In genomic region chr13:113937073-113937472, GRCh38 we compare ENCODE assay signal across 18 cellular contexts. TPM values are rescaled to one million over a fixed set of nuclear protein-coding genes. Genes with fewer than 3 reads are reported as not detected.
A peak's percentile ranks its signal among the peaks of the same experiment; 100 is the strongest.
DNase-seq lines count a peak whose midpoint lies in the region; ATAC-seq and TF ChIP-seq lines count a peak whose summit lies in the region.
"Had no signal": no experiment of that assay in that cellular context is flagged by ENCODE, and none has a peak within 500 bp of the region (broad histone marks: within the 10 kb centered on the region; RNA-seq: fewer than 3 reads in every experiment).

No MANE protein-coding gene starts in this region.

- no peak for TF ChIP-seq EP300 in sigmoid colon (IDR thresholded peaks at IDR 0.05)

- H3K4me3 Mint-ChIP-seq in brain, result peak overlapping the region in 1 of 5 experiments; percentile 26
- H3K4me3 Mint-ChIP-seq: CD8-positive, alpha-beta T cell had no signal

- H3K27me3 ChIP-seq in BLaER1 treated with 17β-estradiol and CSF1 and Interleukin-3, amounts not matched to agents 10 nM and 100 nM, result peaks cover 0 to 18% (median 5%) of the 10 kb centered on the region in 11 experiments; a peak in 7 of 22 replicates
- peaks cover 0 to 28% of the 10 kb centered on the region in 2 donors for H3K27me3 ChIP-seq in left lung
- peaks cover 0 to 25% (median 24%) of the 10 kb centered on the region in 3 donors for H3K27me3 ChIP-seq in sigmoid colon

- H4K20me1 ChIP-seq in BLaER1 treated with 17β-estradiol and CSF1 and Interleukin-3, amounts not matched to agents 10 nM and 100 nM, result peaks cover 0 to 13% (median 0%) of the 10 kb centered on the region in 11 experiments; a peak in 4 of 22 replicates

- H3K4me1 ChIP-seq in BLaER1 treated with 17β-estradiol and CSF1 and Interleukin-3, amounts not matched to agents 10 nM and 100 nM, result peaks cover 0 to 29% (median 12%) of the 10 kb centered on the region in 10 experiments; a peak in 14 of 20 replicates
- peaks cover 0 to 7% of the 10 kb centered on the region in 2 donors for H3K4me1 ChIP-seq in left lung
- peaks cover 0 to 9% (median 4%) of the 10 kb centered on the region in 4 donors for H3K4me1 ChIP-seq in sigmoid colon

- intact Hi-C loops in left lung (cut with DNase I), result loop anchor here in 1 of 2 donors (10.0 kb wide), 1 partner anchor 132 kb away; no protein-coding TSS in a partner anchor
- intact Hi-C loops in sigmoid colon (cut with DNase I), result no loop called here

- H3K9me3 ChIP-seq in BLaER1 treated with 17β-estradiol and CSF1 and Interleukin-3, amounts not matched to agents 10 nM and 100 nM (replicated peaks in 1 of 11), result no peaks in the 10 kb centered on the region
- H3K9me3 ChIP-seq in left lung (no peaks in the 10 kb centered on the region), sigmoid colon (no peaks in the 10 kb centered on the region)

- no peak for TF ChIP-seq CTCF in brain (conservative IDR thresholded peaks at IDR 0.05)
- no peak for TF ChIP-seq CTCF in left lung (IDR thresholded peaks at IDR 0.05)
- TF ChIP-seq CTCF in sigmoid colon (IDR thresholded peaks at IDR 0.05), result no peak

- TF ChIP-seq POLR2A in sigmoid colon (IDR thresholded peaks at IDR 0.05), result no peak

- 16 to 72% methylated on average over 12 of the region's 12 CpGs for WGBS in sigmoid colon, 2 donors

- peak overlapping the region in 6 of 11 experiments; percentile 16 to 61 (median 36); a peak in 8 of 22 replicates for H3K4me2 ChIP-seq in BLaER1 treated with 17β-estradiol and CSF1 and Interleukin-3, amounts not matched to agents 10 nM and 100 nM

- H3K4me3 ChIP-seq in BLaER1 treated with 17β-estradiol and CSF1 and Interleukin-3, amounts not matched to agents 10 nM and 100 nM, result no peak overlapping the region
- H3K4me3 ChIP-seq in left lung (no peak overlapping the region), sigmoid colon (no peak overlapping the region)

- no peaks in the 10 kb centered on the region for H3K36me3 ChIP-seq in BLaER1 treated with 17β-estradiol and CSF1 and Interleukin-3, amounts not matched to agents 10 nM and 100 nM
- H3K36me3 ChIP-seq in left lung (no peaks in the 10 kb centered on the region), sigmoid colon (no peaks in the 10 kb centered on the region)

- no peak for ATAC-seq in left lung
- ATAC-seq in activated naive CD4-positive, alpha-beta T cell treated with anti-CD3 and anti-CD28 coated beads, Interleukin-2, amount 50 U/mL, for 72 hours, result no peak
- no peak for ATAC-seq in activated CD4-positive, CD25-positive, alpha-beta regulatory T cell treated with anti-CD3 and anti-CD28 coated beads, Interleukin-2, amount 50 U/mL, for 24 hours
- ATAC-seq in GM18873 (IDR thresholded peaks at IDR 0.05; ENCODE audit: low FRiP score, unreplicated experiment), result no peak
- ATAC-seq: CD8-positive, alpha-beta T cell had no signal

- H3K27ac ChIP-seq in BLaER1 treated with 17β-estradiol and CSF1 and Interleukin-3, amounts not matched to agents 10 nM and 100 nM, result no peak overlapping the region
- H3K27ac ChIP-seq in left lung, result no peak overlapping the region
- no peak overlapping the region for H3K27ac ChIP-seq in sigmoid colon

- peak overlapping the region in 4 of 5 experiments; percentile 33 to 94 (median 60) for H3K27ac Mint-ChIP-seq in brain
- H3K27ac Mint-ChIP-seq in activated naive CD4-positive, alpha-beta T cell treated with anti-CD3 and anti-CD28 coated beads, Interleukin-2, amount 50 U/mL, for 72 hours, result peak overlapping the region in 1 of 2 donors; percentile 5
- H3K27ac Mint-ChIP-seq: CD8-positive, alpha-beta T cell had no signal

- peaks cover 56% of the 10 kb centered on the region for H3K4me1 Mint-ChIP-seq in brain

- peaks cover 0 to 3% (median 0%) of the 10 kb centered on the region in 5 experiments for H3K9me3 Mint-ChIP-seq in brain
- no peaks in the 10 kb centered on the region for H3K9me3 Mint-ChIP-seq in activated naive CD4-positive, alpha-beta T cell treated with anti-CD3 and anti-CD28 coated beads, Interleukin-2, amount 50 U/mL, for 72 hours
- H3K9me3 Mint-ChIP-seq: CD8-positive, alpha-beta T cell had no signal

- DNase-seq in left lung (peak; percentile 23 to 30), sigmoid colon (peak; percentile 42)
- DNase-seq in activated naive CD4-positive, alpha-beta T cell treated with anti-CD3 and anti-CD28 coated beads, Interleukin-2, amount 50 U/mL, for 72 hours (ENCODE audit: low spot score in 2 of 2), result no peak
- DNase-seq: Calu3; CD8-positive, alpha-beta T cell; DMS153; GDM1; H7; Karpas-422; NCI-H1694; NCI-H2171; NCI-H524 treated with DMSO at 0.1 percent for 48 hours; OCI-M1; SHP77 had no signal

- no peak overlapping the region for H3K9ac ChIP-seq in BLaER1 treated with 17β-estradiol and CSF1 and Interleukin-3, amounts not matched to agents 10 nM and 100 nM

- no peaks in the 10 kb centered on the region for H3K36me3 Mint-ChIP-seq in brain
- H3K36me3 Mint-ChIP-seq in activated naive CD4-positive, alpha-beta T cell treated with anti-CD3 and anti-CD28 coated beads, Interleukin-2, amount 50 U/mL, for 72 hours, result no peaks in the 10 kb centered on the region
- H3K36me3 Mint-ChIP-seq: CD8-positive, alpha-beta T cell had no signal

- H3K27me3 Mint-ChIP-seq in brain, result peaks cover 4% of the 10 kb centered on the region

RNA-seq across cellular contexts. Expression of gene C13orf46, which starts 36.8 kb away (rescaled TPM):
- polyA plus RNA-seq in brain (ENCODE audit: insufficient read depth, low read depth, low replicate concordance), result 0.24 TPM
- total RNA-seq in left lung, result 1 to 10 TPM; 7.1 to 7.5 TPM
- 10 to 100 TPM in 1 of 4 donors, under 1 TPM in 2, not detected in 1; 0.71 to 11.9 (median 0.81) TPM for total RNA-seq in sigmoid colon
- polyA plus RNA-seq in sigmoid colon, result 1 to 10 TPM in 1 of 3 donors, under 1 TPM in 1, not detected in 1; 0.23 to 1.2 TPM
- 1 to 10 TPM in 1 of 2 donors, under 1 TPM in 1; 0.61 to 3.6 TPM for total RNA-seq in activated naive CD4-positive, alpha-beta T cell treated with anti-CD3 and anti-CD28 coated beads, Interleukin-2, amount 50 U/mL, for 72 hours
- total RNA-seq: H7 had no signal

Comparison
In these comparisons a context has a peak if more than half of its experiments do, and no peak if none do; other contexts are left out.
1. DNase-seq: peak in left lung (2 of 2) and sigmoid colon (single experiment); none in activated naive CD4-positive, alpha-beta T cell treated with anti-CD3 and anti-CD28 coated beads, Interleukin-2, amount 50 U/mL, for 72 hours (0 of 2).